Comparison of ENCODE assay signal across 10 cellular contexts in the genomic region with DNA sequence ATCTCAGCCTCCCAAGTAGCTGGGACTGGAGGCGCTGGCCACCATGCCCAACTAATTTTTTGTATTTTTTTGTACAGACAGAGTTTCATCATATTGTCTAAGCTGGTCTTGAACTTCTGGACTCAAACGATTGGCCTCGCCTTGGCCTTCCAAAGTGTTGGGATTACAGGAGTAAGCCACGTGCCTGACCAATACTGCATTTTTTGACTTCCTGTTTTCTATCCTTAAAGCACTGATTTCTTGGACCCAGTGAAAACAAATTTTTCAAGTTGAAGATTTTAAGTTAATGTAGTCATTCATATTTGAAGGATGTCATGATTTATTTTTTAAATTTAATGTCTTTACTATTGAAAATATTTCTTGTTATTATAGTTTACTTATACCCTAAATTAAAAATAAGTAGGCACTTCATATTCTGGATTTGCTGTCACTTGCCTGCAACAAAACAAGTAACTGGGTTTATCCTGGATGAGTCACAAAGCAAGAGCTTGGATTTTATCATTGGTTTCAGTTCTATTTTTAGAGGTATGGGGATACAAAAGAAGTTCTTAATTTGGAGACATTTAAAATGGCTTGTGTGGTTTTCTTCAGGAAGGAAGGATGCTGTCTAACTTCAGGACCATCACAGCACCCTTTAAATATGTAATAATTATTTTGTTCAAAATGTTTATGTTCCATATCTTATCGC. TPM values are rescaled to one million over a fixed set of nuclear protein-coding genes. Genes with fewer than 3 reads are reported as not detected.
DNase-seq lines count a peak whose midpoint lies in the region; ATAC-seq, FAIRE-seq and TF ChIP-seq lines count a peak whose summit lies in the region.
"Had no signal": no experiment of that assay in that cellular context is flagged by ENCODE, and none has a peak within 500 bp of the region (broad histone marks: within the 10 kb centered on the region; RNA-seq: fewer than 3 reads in every experiment).

No MANE protein-coding gene starts in this region.

- H3K4me1 ChIP-seq in keratinocyte (ENCODE audit: control insufficient read depth, extremely low read depth, insufficient read depth, low read length), result peaks cover 28% of the 10 kb centered on the region

- H3K4me3 Mint-ChIP-seq in stimulated activated naive CD8-positive, alpha-beta T cell treated with anti-CD3 and anti-CD28 coated beads, Interleukin-15, Interleukin-2, amounts not matched to agents 100 ng/mL and 50 ng/mL, for 24 hours, result peak overlapping the region; percentile 61
- H3K4me3 Mint-ChIP-seq in activated CD8-positive, alpha-beta T cell treated with anti-CD3 and anti-CD28 coated beads for 36 hours, result peak overlapping the region; percentile 96
- H3K4me3 Mint-ChIP-seq: T-helper 1 cell treated with Interleukin-12 subunit alpha and Interleukin-12 subunit beta and Interleukin-4 antibody, amounts not matched to agents 30 μg/mL and 1 μg/mL, for 36 hours had no signal

- no peaks in the 10 kb centered on the region for H3K9me3 Mint-ChIP-seq in stimulated activated naive CD8-positive, alpha-beta T cell treated with anti-CD3 and anti-CD28 coated beads, Interleukin-15, Interleukin-2, amounts not matched to agents 100 ng/mL and 50 ng/mL, for 24 hours
- no peaks in the 10 kb centered on the region for H3K9me3 Mint-ChIP-seq in activated CD8-positive, alpha-beta T cell treated with anti-CD3 and anti-CD28 coated beads for 36 hours
- H3K9me3 Mint-ChIP-seq: T-helper 1 cell treated with Interleukin-12 subunit alpha and Interleukin-12 subunit beta and Interleukin-4 antibody, amounts not matched to agents 30 μg/mL and 1 μg/mL, for 36 hours had no signal

- no peaks in the 10 kb centered on the region for H4K20me1 ChIP-seq in keratinocyte (ENCODE audit: control insufficient read depth, extremely low read depth, insufficient read depth, low read length)

- DNase-seq in stimulated activated naive CD8-positive, alpha-beta T cell treated with anti-CD3 and anti-CD28 coated beads, Interleukin-15, Interleukin-2, amounts not matched to agents 100 U/mL and 50 U/mL, for 24 hours, result no peak
- DNase-seq in activated CD8-positive, alpha-beta T cell treated with anti-CD3 and anti-CD28 coated beads for 36 hours, result no peak
- DNase-seq in keratinocyte (ENCODE audit: low read depth, low spot score), result no peak
- no peak for DNase-seq in cerebellar nuclear complex (lab: John Stamatoyannopoulos, UW)
- DNase-seq: GF-D8 had no signal

- FAIRE-seq in keratinocyte (lab: Jason Lieb, UNC), result no peak

- peaks cover 2% of the 10 kb centered on the region for H3K9me1 ChIP-seq in keratinocyte (ENCODE audit: control insufficient read depth, extremely low read depth, insufficient read depth, low read length)

- no peaks in the 10 kb centered on the region for H3K9me3 ChIP-seq in keratinocyte (ENCODE audit: control insufficient read depth, low read depth, low read length)

- H3K27me3 ChIP-seq in keratinocyte (ENCODE audit: control insufficient read depth, extremely low read depth, insufficient read depth, low read length), result no peaks in the 10 kb centered on the region

- H3K27me3 Mint-ChIP-seq in stimulated activated naive CD8-positive, alpha-beta T cell treated with anti-CD3 and anti-CD28 coated beads, Interleukin-15, Interleukin-2, amounts not matched to agents 100 ng/mL and 50 ng/mL, for 24 hours, result no peaks in the 10 kb centered on the region
- no peaks in the 10 kb centered on the region for H3K27me3 Mint-ChIP-seq in activated CD8-positive, alpha-beta T cell treated with anti-CD3 and anti-CD28 coated beads for 36 hours

- H3K9ac ChIP-seq in keratinocyte (ENCODE audit: control insufficient read depth, extremely low read depth, insufficient read depth, low read length), result peak overlapping the region; percentile 86

- POLR2A ChIA-PET in activated CD8-positive, alpha-beta T cell treated with anti-CD3 and anti-CD28 coated beads for 36 hours (lab: Charles Lee), result interaction anchor here (0.9 to 6.0 kb wide), 2 partner anchors 51 to 178 kb away, joined by 3 to 48 read pairs; a partner anchor contains a TSS

- dilution Hi-C loops in keratinocyte (cut with MboI; ENCODE audit: extremely low pct_ligation_motif_present, low sequenced_read_pairs), result no loop called here

- peak overlapping the region; percentile 63 for H3K27ac Mint-ChIP-seq in stimulated activated naive CD8-positive, alpha-beta T cell treated with anti-CD3 and anti-CD28 coated beads, Interleukin-15, Interleukin-2, amounts not matched to agents 100 ng/mL and 50 ng/mL, for 24 hours
- no peak overlapping the region for H3K27ac Mint-ChIP-seq in activated CD8-positive, alpha-beta T cell treated with anti-CD3 and anti-CD28 coated beads for 36 hours
- H3K27ac Mint-ChIP-seq: T-helper 1 cell treated with Interleukin-12 subunit alpha and Interleukin-12 subunit beta and Interleukin-4 antibody, amounts not matched to agents 30 μg/mL and 1 μg/mL, for 36 hours had no signal

- ATAC-seq in stimulated activated naive CD8-positive, alpha-beta T cell treated with anti-CD3 and anti-CD28 coated beads, Interleukin-15, Interleukin-2, amounts not matched to agents 100 U/mL and 50 U/mL, for 24 hours, result no peak
- no peak for ATAC-seq in activated CD8-positive, alpha-beta T cell treated with anti-CD3 and anti-CD28 coated beads for 36 hours
- ATAC-seq in GM18517 (IDR thresholded peaks at IDR 0.05; ENCODE audit: unreplicated experiment) (no peak), HG03432 (IDR thresholded peaks at IDR 0.05; ENCODE audit: unreplicated experiment) (no peak), HG03159 (IDR thresholded peaks at IDR 0.05; ENCODE audit: unreplicated experiment) (no peak)

- CTCF ChIA-PET in activated CD8-positive, alpha-beta T cell treated with anti-CD3 and anti-CD28 coated beads for 36 hours (lab: Charles Lee), result interaction anchor here (1.3 to 2.4 kb wide), 4 partner anchors 54 to 122 kb away, joined by 3 to 17 read pairs (median 6); no protein-coding TSS in a partner anchor

- H3K4me3 ChIP-seq in keratinocyte (ENCODE audit: control insufficient read depth in 2 of 3, extremely low read depth in 1 of 3, insufficient read depth in 2 of 3, low read depth in 1 of 3, low read length in 3 of 3), result peak overlapping the region in 2 of 3 experiments; percentile 78 to 81

- peaks cover 46% of the 10 kb centered on the region for H3K4me1 Mint-ChIP-seq in stimulated activated naive CD8-positive, alpha-beta T cell treated with anti-CD3 and anti-CD28 coated beads, Interleukin-15, Interleukin-2, amounts not matched to agents 100 ng/mL and 50 ng/mL, for 24 hours (ENCODE audit: low read depth)
- peaks cover 27% of the 10 kb centered on the region for H3K4me1 Mint-ChIP-seq in activated CD8-positive, alpha-beta T cell treated with anti-CD3 and anti-CD28 coated beads for 36 hours (ENCODE audit: low read depth)

- TF ChIP-seq CTCF in activated CD8-positive, alpha-beta T cell treated with anti-CD3 and anti-CD28 coated beads for 36 hours (IDR thresholded peaks at IDR 0.05), result no peak
- TF ChIP-seq CTCF in keratinocyte (optimal IDR thresholded peaks at IDR 0.05 in 1 of 3, IDR thresholded peaks at IDR 0.05 in 1 of 3, conservative IDR thresholded peaks at IDR 0.05 in 1 of 3; ENCODE audit: extremely low read depth in 1 of 3, insufficient read depth in 2 of 3, low read length in 3 of 3), result no peak

- H3K36me3 Mint-ChIP-seq in stimulated activated naive CD8-positive, alpha-beta T cell treated with anti-CD3 and anti-CD28 coated beads, Interleukin-15, Interleukin-2, amounts not matched to agents 100 ng/mL and 50 ng/mL, for 24 hours (ENCODE audit: low read depth), result peaks cover 19% of the 10 kb centered on the region
- peaks cover 12% of the 10 kb centered on the region for H3K36me3 Mint-ChIP-seq in activated CD8-positive, alpha-beta T cell treated with anti-CD3 and anti-CD28 coated beads for 36 hours (ENCODE audit: low read depth)

- intact Hi-C loops in activated CD8-positive, alpha-beta T cell treated with anti-CD3 and anti-CD28 coated beads for 36 hours (cut with micrococcal nuclease), result no loop called here

- peak overlapping the region; percentile 96 for H3K4me2 ChIP-seq in keratinocyte (ENCODE audit: control insufficient read depth, extremely low read depth, insufficient read depth, low read depth, low read length)

- peaks cover 10% of the 10 kb centered on the region for H3K79me2 ChIP-seq in keratinocyte (ENCODE audit: control insufficient read depth, insufficient read depth, low read length)

- H2AFZ ChIP-seq in keratinocyte (ENCODE audit: control insufficient read depth, low read length), result peak overlapping the region; percentile 3

- H3K27ac ChIP-seq in keratinocyte (ENCODE audit: control insufficient read depth, insufficient read depth, low read length), result peak overlapping the region; percentile 84

- H3K36me3 ChIP-seq in keratinocyte (ENCODE audit: control insufficient read depth in 2 of 2, extremely low read depth in 1 of 2, insufficient read depth in 2 of 2, low read length in 2 of 2), result peaks cover 0 to 6% of the 10 kb centered on the region in 2 experiments

RNA-seq across cellular contexts. Expression of a gene that starts 2.2 kb away (rescaled TPM):
- total RNA-seq in activated CD8-positive, alpha-beta T cell treated with anti-CD3 and anti-CD28 coated beads for 36 hours, result 10 to 100 TPM; 19.4 to 22.8 TPM
- 24.5 to 40.0 TPM (median 34.3 TPM) in 3 replicates for polyA plus RNA-seq in keratinocyte
- polyA plus RNA-seq in keratinocyte (2011; ENCODE audit: low read depth), result 47.4 TPM
- polyA plus RNA-seq in keratinocyte (2011; cell fraction: cytosol; rRNA removed), result 18.4 and 35.9 TPM in 2 replicates
- polyA plus RNA-seq in keratinocyte (2011; cell fraction: nucleus; rRNA removed), result 58.2 and 66.4 TPM in 2 replicates
- polyA plus RNA-seq in keratinocyte (2012; ENCODE audit: low replicate concordance), result 20.3 and 24.9 TPM in 2 replicates
- polyA minus RNA-seq in keratinocyte, result 7.0 to 41.8 TPM (median 21.5 TPM) in 3 replicates
- 15.0 TPM for polyA minus RNA-seq in keratinocyte (2011; cell fraction: cytosol; rRNA and poly(A)+ RNA removed)
- polyA minus RNA-seq in keratinocyte (2011; cell fraction: nucleus; rRNA and poly(A)+ RNA removed), result 16.5 and 36.5 TPM in 2 replicates

RNA-seq across cellular contexts. Expression of a gene that starts 54.8 kb away (rescaled TPM):
- 10 to 100 TPM; 16.1 to 17.3 TPM for total RNA-seq in activated CD8-positive, alpha-beta T cell treated with anti-CD3 and anti-CD28 coated beads for 36 hours
- 6.5 to 8.9 TPM (median 8.7 TPM) in 3 replicates for polyA plus RNA-seq in keratinocyte
- polyA plus RNA-seq in keratinocyte (2011; ENCODE audit: low read depth), result 5.1 TPM
- polyA plus RNA-seq in keratinocyte (2011; cell fraction: cytosol; rRNA removed), result 6.1 and 7.7 TPM in 2 replicates
- 14.6 and 16.0 TPM in 2 replicates for polyA plus RNA-seq in keratinocyte (2011; cell fraction: nucleus; rRNA removed)
- polyA plus RNA-seq in keratinocyte (2012; ENCODE audit: low replicate concordance), result 6.0 and 9.7 TPM in 2 replicates
- polyA minus RNA-seq in keratinocyte, result 15.9 to 26.0 TPM (median 18.1 TPM) in 3 replicates
- polyA minus RNA-seq in keratinocyte (2011; cell fraction: cytosol; rRNA and poly(A)+ RNA removed), result 6.5 TPM
- polyA minus RNA-seq in keratinocyte (2011; cell fraction: nucleus; rRNA and poly(A)+ RNA removed), result 8.7 and 21.0 TPM in 2 replicates
